In the genomic region with DNA sequence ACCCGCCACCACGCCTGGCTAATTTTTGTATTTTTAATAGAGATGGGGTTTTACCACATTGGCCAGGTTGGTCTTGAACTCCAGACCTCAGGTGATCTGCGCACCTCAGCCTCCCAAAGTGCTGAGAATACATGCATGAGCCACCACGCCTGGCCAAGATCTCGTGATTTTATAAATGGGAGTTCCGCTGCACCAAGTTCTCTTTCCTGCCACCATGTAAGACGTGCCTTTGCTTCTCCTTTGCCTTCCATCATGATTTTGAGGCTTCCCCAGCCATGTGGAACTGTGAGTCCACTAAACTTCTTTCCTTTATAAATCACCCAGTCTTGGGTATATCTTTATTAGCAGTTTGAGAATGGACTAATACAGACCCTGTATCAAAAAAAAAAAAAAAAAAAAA, we compare ENCODE assay signal across 1 cellular context. TPM values are rescaled to one million over a fixed set of nuclear protein-coding genes. Genes with fewer than 3 reads are reported as not detected.
"Had no signal": no experiment of that assay in that cellular context is flagged by ENCODE, and none has a peak within 500 bp of the region (broad histone marks: within the 10 kb centered on the region; RNA-seq: fewer than 3 reads in every experiment).

No MANE protein-coding gene starts in this region.

RNA-seq across cellular contexts. Expression of a gene that starts 7.4 kb away (rescaled TPM):
- total RNA-seq: IMR-90 had no signal
